In genomic region chr12:22865822-22866221, GRCh38 we compare ENCODE assay signal across 20 cellular contexts.
DNase-seq lines count a peak whose midpoint lies in the region; ATAC-seq, FAIRE-seq and TF ChIP-seq lines count a peak whose summit lies in the region.
"Had no signal": no experiment of that assay in that cellular context is flagged by ENCODE, and none has a peak within 500 bp of the region (broad histone marks: within the 10 kb centered on the region; RNA-seq: fewer than 3 reads in every experiment).

No MANE protein-coding gene starts in this region.

- BruUV-seq in HepG2 (replicated peaks; lab: Mats Ljungman, UMichigan) = no TSS peak

- H2BK120ac ChIP-seq in neuronal stem cell (ENCODE audit: low read depth, low read length) = no peak overlapping the region

- H3K9me3 ChIP-seq in HepG2 (ENCODE audit: low read length) = no peaks in the 10 kb centered on the region
- H3K9me3 ChIP-seq in right lobe of liver = no peaks in the 10 kb centered on the region
- no peaks in the 10 kb centered on the region for H3K9me3 ChIP-seq in neuronal stem cell (replicated peaks in 1 of 2; ENCODE audit: control insufficient read depth in 2 of 2, insufficient read depth in 1 of 2, low read depth in 1 of 2, low read length in 2 of 2)
- H3K9me3 ChIP-seq: BLaER1, Caco-2 had no signal

- no peak for ATAC-seq in HepG2
- no peak for ATAC-seq in right lobe of liver
- no peak for ATAC-seq in HG02973 (IDR thresholded peaks at IDR 0.05; ENCODE audit: unreplicated experiment)
- ATAC-seq: CD8-positive, alpha-beta T cell had no signal

- no peak overlapping the region for H3K18ac ChIP-seq in neuronal stem cell (ENCODE audit: low read length)

- H2BK12ac ChIP-seq in neuronal stem cell (ENCODE audit: low read length) = no peak overlapping the region

- DNase-seq in HepG2 (ENCODE audit: low spot score) (no peak), right lobe of liver (no peak), neuronal stem cell (ENCODE audit: low spot score) (no peak), urothelium cell line (ENCODE audit: low spot score) (no peak), NCI-H2081 treated with DMSO at 0.1 percent for 48 hours (lab: John Stamatoyannopoulos, UW) (no peak)
- DNase-seq: Caco-2; CD4-positive, CD25-positive, alpha-beta regulatory T cell; CD8-positive, alpha-beta T cell; DMS153; DND-41; GOT3; H7; HCEC 1CT had no signal

- H3K9ac ChIP-seq in HepG2 (ENCODE audit: insufficient read depth, low read depth, low read length) = no peak overlapping the region
- H3K9ac ChIP-seq in neuronal stem cell (ENCODE audit: low read depth, low read length, poor library complexity) = no peak overlapping the region
- H3K9ac ChIP-seq: BLaER1 had no signal

- H3K27me3 ChIP-seq in HepG2 (ENCODE audit: control insufficient read depth in 1 of 2, insufficient read depth in 2 of 2, low read length in 2 of 2) (no peaks in the 10 kb centered on the region; a peak in 1 of 5 replicates), right lobe of liver (no peaks in the 10 kb centered on the region), neuronal stem cell (ENCODE audit: control insufficient read depth in 3 of 3, insufficient read depth in 3 of 3, low read depth in 1 of 3, low read length in 3 of 3) (no peaks in the 10 kb centered on the region)
- H3K27me3 ChIP-seq: BLaER1 had no signal

- POLR2A ChIA-PET in HepG2 (lab: Yijun Ruan, JAX) = no interaction called here

- in situ Hi-C loops in HepG2 (cut with HindIII; ENCODE audit: extremely low pct_ligation_motif_present, low pct_unique_long_range_greater_than_20kb) = loop anchor here (25.0 kb wide), 1 partner anchor 1921 kb away; no protein-coding TSS in a partner anchor

- no peak overlapping the region for H4K8ac ChIP-seq in neuronal stem cell (ENCODE audit: low read depth, low read length)

- intact Hi-C loops in HepG2 (cut with micrococcal nuclease; ENCODE audit: unreplicated experiment) = no loop called here
- intact Hi-C loops in right lobe of liver (cut with DNase I) = no loop called here

- H3K23ac ChIP-seq in neuronal stem cell (ENCODE audit: low read depth, low read length, poor library complexity) = no peak overlapping the region

- H2AK5ac ChIP-seq in neuronal stem cell (ENCODE audit: low read depth, low read length) = no peak overlapping the region

- TF ChIP-seq CTCF in HepG2 (CRISPR knock-in tag; IDR thresholded peaks at IDR 0.05) = no peak
- TF ChIP-seq CTCF in right lobe of liver (IDR thresholded peaks at IDR 0.05) = no peak

- 59% methylated on average over 6 of the region's 6 CpGs for WGBS in HepG2 (ENCODE audit: low lambda C conversion rate)
- WGBS in right lobe of liver (ENCODE audit: insufficient coverage, low coverage, low lambda C conversion rate, missing lambda C conversion rate) = 79% methylated on average over 4 of the region's 6 CpGs
- no CpG with 5 or more reads among the region's 6 CpGs for WGBS in neuronal stem cell (ENCODE audit: extremely low coverage in 2 of 2, insufficient read length in 2 of 2, insufficient replicate concordance in 1 of 2), 2 donors

- FAIRE-seq in HepG2 (lab: Jason Lieb, UNC) (no peak), urothelium cell line (lab: Jason Lieb, UNC) (peak; percentile 17)
- FAIRE-seq: A204.1, G401.6, GM12892 had no signal

- H3K4me1 ChIP-seq in HepG2 (ENCODE audit: insufficient read depth, low read length) (no peaks in the 10 kb centered on the region), right lobe of liver (no peaks in the 10 kb centered on the region), neuronal stem cell (ENCODE audit: control insufficient read depth in 2 of 2, insufficient read depth in 1 of 2, low read depth in 1 of 2, low read length in 2 of 2) (no peaks in the 10 kb centered on the region)
- H3K4me1 ChIP-seq: BLaER1, Caco-2 had no signal

- H3K36me3 ChIP-seq in HepG2 (replicated peaks in 1 of 2; ENCODE audit: control insufficient read depth in 1 of 2, insufficient read depth in 2 of 2, low read length in 2 of 2) (no peaks in the 10 kb centered on the region), right lobe of liver (no peaks in the 10 kb centered on the region), neuronal stem cell (replicated peaks in 1 of 2; ENCODE audit: control insufficient read depth in 2 of 2, insufficient read depth in 2 of 2, low read length in 2 of 2) (no peaks in the 10 kb centered on the region)
- H3K36me3 ChIP-seq: BLaER1 had no signal

- TF ChIP-seq RAD21 in HepG2 (CRISPR knock-in tag; IDR thresholded peaks at IDR 0.05) = no peak

- no peak overlapping the region for H3K4me2 ChIP-seq in HepG2 (ENCODE audit: low read depth, low read length)
- no peak overlapping the region for H3K4me2 ChIP-seq in neuronal stem cell (ENCODE audit: insufficient read depth, low read length, poor library complexity, severe bottlenecking)
- H3K4me2 ChIP-seq: BLaER1 had no signal

- no peak overlapping the region for H2BK5ac ChIP-seq in neuronal stem cell (ENCODE audit: low read length)

- TF ChIP-seq POLR2A in HepG2 (IDR thresholded peaks at IDR 0.05; ENCODE audit: insufficient read depth in 1 of 2, low read depth in 2 of 2, low read length in 2 of 2) = no peak
- no peak for TF ChIP-seq POLR2A in right lobe of liver (IDR thresholded peaks at IDR 0.05)

- H3K4ac ChIP-seq in neuronal stem cell (ENCODE audit: low read length) = peak overlapping the region; percentile 26

- H4K20me1 ChIP-seq in HepG2 (ENCODE audit: insufficient read depth, low read length) = no peaks in the 10 kb centered on the region
- H4K20me1 ChIP-seq: BLaER1 had no signal

- CTCF ChIA-PET in HepG2 (lab: Yijun Ruan, JAX; ENCODE audit: low intra/inter-chr PET ratio, low total read pairs) = no interaction called here

- H3K14ac ChIP-seq in neuronal stem cell (ENCODE audit: low read length) = no peak overlapping the region

- no peak overlapping the region for H4K91ac ChIP-seq in neuronal stem cell (ENCODE audit: low read depth, low read length, poor library complexity)

- TF ChIP-seq EP300 in HepG2 (IDR thresholded peaks at IDR 0.05; ENCODE audit: low read depth in 2 of 2, low read length in 2 of 2) = no peak
- no peak for TF ChIP-seq EP300 in HepG2 (CRISPR knock-in tag; IDR thresholded peaks at IDR 0.05; ENCODE audit: borderline replicate concordance)

- H3K4me3 ChIP-seq in HepG2 (replicated peaks in 1 of 3; ENCODE audit: insufficient read depth in 1 of 3, low read depth in 2 of 3, low read length in 3 of 3) (no peak overlapping the region), right lobe of liver (no peak overlapping the region), neuronal stem cell (ENCODE audit: low read length in 2 of 2) (peak overlapping the region in 1 of 2 donors; percentile 53)
- H3K4me3 ChIP-seq: BLaER1 had no signal

- H3K79me1 ChIP-seq in neuronal stem cell (ENCODE audit: low read depth, low read length) = no peaks in the 10 kb centered on the region

- H2AFZ ChIP-seq in HepG2 (ENCODE audit: low read length) (no peak overlapping the region), neuronal stem cell (ENCODE audit: low read length) (no peak overlapping the region)

- no peak overlapping the region for H2BK15ac ChIP-seq in neuronal stem cell (ENCODE audit: low read length)

- H3K27ac ChIP-seq in HepG2 (ENCODE audit: extremely low read length, insufficient read depth, low read length) (no peak overlapping the region), right lobe of liver (no peak overlapping the region), neuronal stem cell (replicated peaks; ENCODE audit: low read length) (no peak overlapping the region)
- H3K27ac ChIP-seq: 22Rv1, BLaER1, C4-2B had no signal

- no peaks in the 10 kb centered on the region for H3K79me2 ChIP-seq in HepG2 (ENCODE audit: insufficient read depth, low read length)

TF ChIP-seq in HepG2, 621 proteins besides CTCF, POLR2A, EP300 and RAD21 (continues in another document):
- TF ChIP-seq, protein P1, sequence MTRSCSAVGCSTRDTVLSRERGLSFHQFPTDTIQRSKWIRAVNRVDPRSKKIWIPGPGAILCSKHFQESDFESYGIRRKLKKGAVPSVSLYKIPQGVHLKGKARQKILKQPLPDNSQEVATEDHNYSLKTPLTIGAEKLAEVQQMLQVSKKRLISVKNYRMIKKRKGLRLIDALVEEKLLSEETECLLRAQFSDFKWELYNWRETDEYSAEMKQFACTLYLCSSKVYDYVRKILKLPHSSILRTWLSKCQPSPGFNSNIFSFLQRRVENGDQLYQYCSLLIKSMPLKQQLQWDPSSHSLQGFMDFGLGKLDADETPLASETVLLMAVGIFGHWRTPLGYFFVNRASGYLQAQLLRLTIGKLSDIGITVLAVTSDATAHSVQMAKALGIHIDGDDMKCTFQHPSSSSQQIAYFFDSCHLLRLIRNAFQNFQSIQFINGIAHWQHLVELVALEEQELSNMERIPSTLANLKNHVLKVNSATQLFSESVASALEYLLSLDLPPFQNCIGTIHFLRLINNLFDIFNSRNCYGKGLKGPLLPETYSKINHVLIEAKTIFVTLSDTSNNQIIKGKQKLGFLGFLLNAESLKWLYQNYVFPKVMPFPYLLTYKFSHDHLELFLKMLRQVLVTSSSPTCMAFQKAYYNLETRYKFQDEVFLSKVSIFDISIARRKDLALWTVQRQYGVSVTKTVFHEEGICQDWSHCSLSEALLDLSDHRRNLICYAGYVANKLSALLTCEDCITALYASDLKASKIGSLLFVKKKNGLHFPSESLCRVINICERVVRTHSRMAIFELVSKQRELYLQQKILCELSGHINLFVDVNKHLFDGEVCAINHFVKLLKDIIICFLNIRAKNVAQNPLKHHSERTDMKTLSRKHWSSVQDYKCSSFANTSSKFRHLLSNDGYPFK (CRISPR knock-in tag; IDR thresholded peaks at IDR 0.05; ENCODE audit: borderline replicate concordance) = no peak
- TF ChIP-seq AHR (CRISPR knock-in tag; IDR thresholded peaks at IDR 0.05) (no peak), MNT (IDR thresholded peaks at IDR 0.05) (peak; percentile 60), SNAI1 (CRISPR knock-in tag; IDR thresholded peaks at IDR 0.05; ENCODE audit: borderline replicate concordance) (no peak)
